Comparison of ENCODE assay signal across 7 cellular contexts in the genomic region with DNA sequence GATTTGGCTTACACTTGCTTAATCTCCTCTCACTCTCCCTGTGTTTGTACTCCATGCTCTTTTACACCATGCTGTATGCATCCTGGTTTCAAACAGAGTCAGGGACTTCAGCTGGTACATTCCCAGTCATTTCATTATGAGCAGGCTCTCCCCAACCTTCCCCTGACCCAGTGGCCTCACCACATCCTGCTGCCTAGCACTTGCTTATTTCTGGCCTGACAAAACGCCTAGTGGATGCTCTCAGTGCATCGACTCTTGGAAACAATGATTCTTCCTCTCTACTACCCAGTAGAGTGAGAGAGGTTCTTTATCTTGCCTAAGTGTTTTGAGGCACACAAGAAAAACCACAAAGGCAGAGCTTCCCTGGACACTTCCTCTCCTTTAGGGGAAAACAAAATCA.
DNase-seq lines count a peak whose midpoint lies in the region; ATAC-seq and TF ChIP-seq lines count a peak whose summit lies in the region.

No MANE protein-coding gene starts in this region.

- H3K36me3 Mint-ChIP-seq in chondrocyte (ENCODE audit: low read depth) = no peaks in the 10 kb centered on the region

- no peak overlapping the region for H3K4me3 Mint-ChIP-seq in chondrocyte (ENCODE audit: unreplicated experiment)

- no peaks in the 10 kb centered on the region for H3K27me3 Mint-ChIP-seq in chondrocyte (ENCODE audit: low read depth)

- H3K4me3 ChIP-seq in skeletal muscle satellite cell (ENCODE audit: low read length) = no peak overlapping the region

- H3K9ac ChIP-seq in skeletal muscle satellite cell (ENCODE audit: low read depth, low read length) = peak overlapping the region; percentile 68

- H3K4me1 Mint-ChIP-seq in chondrocyte (ENCODE audit: low read depth) = peaks cover 46% of the 10 kb centered on the region

- H3K4me2 ChIP-seq in skeletal muscle satellite cell (ENCODE audit: low read length) = peak overlapping the region; percentile 42

- H3K4me1 ChIP-seq in skeletal muscle satellite cell (ENCODE audit: control insufficient read depth, insufficient read depth, low read length) = peaks cover 46% of the 10 kb centered on the region

- peak overlapping the region; percentile 62 for H3K27ac Mint-ChIP-seq in chondrocyte (ENCODE audit: unreplicated experiment)

- peak; percentile 73 for DNase-seq in MV-4-11 (lab: John Stamatoyannopoulos, UW)
- DNase-seq in chondrocyte (ENCODE audit: low spot score) = no peak
- DNase-seq in anterior cingulate cortex (lab: John Stamatoyannopoulos, UW) = no peak
- no peak for DNase-seq in DMS79 treated with DMSO at 0.1 percent for 48 hours (lab: John Stamatoyannopoulos, UW)

- no peaks in the 10 kb centered on the region for H3K36me3 ChIP-seq in skeletal muscle satellite cell (ENCODE audit: insufficient read depth, low read length)

- H3K9me3 ChIP-seq in skeletal muscle satellite cell (replicated peaks; ENCODE audit: low read length) = no peaks in the 10 kb centered on the region

- TF ChIP-seq CTCF in chondrocyte (IDR thresholded peaks at IDR 0.05) = no peak

- ATAC-seq in GM18511 (IDR thresholded peaks at IDR 0.05; ENCODE audit: unreplicated experiment) = peak; percentile 67
- ATAC-seq in GM21825 (IDR thresholded peaks at IDR 0.05; ENCODE audit: unreplicated experiment) = peak; percentile 60

- H3K27me3 ChIP-seq in skeletal muscle satellite cell (ENCODE audit: control insufficient read depth, insufficient read depth, low read length) = no peaks in the 10 kb centered on the region

- H3K9me3 Mint-ChIP-seq in chondrocyte (ENCODE audit: low read depth) = peaks cover 4% of the 10 kb centered on the region
